Comparison of ENCODE assay signal across 12 cellular contexts in genomic region chr17:43975898-43976297, GRCh38. TPM values are rescaled to one million over a fixed set of nuclear protein-coding genes. Genes with fewer than 3 reads are reported as not detected.
"Had no signal": no experiment of that assay in that cellular context is flagged by ENCODE, and none has a peak within 500 bp of the region (broad histone marks: within the 10 kb centered on the region; RNA-seq: fewer than 3 reads in every experiment).

No MANE protein-coding gene starts in this region.

- H3K4me1 ChIP-seq: HAP-1 had no signal

- H3K4me3 ChIP-seq: GM23248, GM23338, HAP-1 had no signal

- DNase-seq: GM23248, GOT3, H7, H9, HCEC 1CT, HFFc6 had no signal

- H3K36me3 ChIP-seq: HAP-1 had no signal

- H3K9me3 ChIP-seq: HAP-1 had no signal

- H3K27ac ChIP-seq: GM23248 had no signal

- H2AFZ ChIP-seq: GM23248, GM23338 had no signal

- ATAC-seq: GM23338, HCT116 had no signal

- H3K9ac ChIP-seq: GM23248 had no signal

- FAIRE-seq: H1, H54 had no signal

- H3K4me2 ChIP-seq: GM23338 had no signal

RNA-seq across cellular contexts. Expression of gene PYY, which starts 22.2 kb away (rescaled TPM):
- total RNA-seq: GM23248 had no signal
- polyA plus RNA-seq: GM23248 had no signal

RNA-seq across cellular contexts. Expression of gene PPY, which starts 33.6 kb away (rescaled TPM):
- total RNA-seq: GM23248, GM23338, H1, H4, H7, H9, HFFc6 had no signal
- polyA plus RNA-seq: GM23248 had no signal
